8 cellular contexts compared by ENCODE assay signal in the genomic region with DNA sequence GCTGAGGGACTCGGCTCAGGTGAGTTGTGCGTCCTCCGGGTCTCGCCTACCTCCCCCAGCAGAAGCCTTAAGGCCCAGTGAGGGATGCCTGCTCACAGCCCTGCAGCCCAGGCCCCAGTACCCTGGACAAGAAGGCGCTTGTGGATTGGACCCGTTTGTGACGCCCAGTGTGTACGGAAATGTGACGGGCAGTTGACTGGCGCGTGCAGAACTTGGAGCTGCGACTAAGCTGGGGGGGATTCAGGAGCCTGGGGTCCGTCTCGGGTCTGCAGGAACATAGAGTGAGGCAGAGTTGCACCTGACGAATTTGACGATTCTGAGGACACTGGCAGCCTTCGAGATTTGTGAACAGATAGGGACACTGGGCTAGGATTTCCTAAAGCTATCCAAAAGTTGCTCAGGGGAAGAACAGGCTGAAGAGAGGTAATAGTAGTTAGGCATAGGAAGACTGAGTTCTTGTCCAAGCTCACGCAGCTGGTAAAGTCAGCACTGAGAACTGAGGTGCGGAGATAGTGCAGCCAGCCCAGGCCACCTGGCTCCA. TPM values are rescaled to one million over a fixed set of nuclear protein-coding genes. Genes with fewer than 3 reads are reported as not detected.
A peak's percentile ranks its signal among the peaks of the same experiment; 100 is the strongest.
DNase-seq lines count a peak whose midpoint lies in the region; ATAC-seq and TF ChIP-seq lines count a peak whose summit lies in the region.

No MANE protein-coding gene starts in this region.

- H3K56ac ChIP-seq in H9 (ENCODE audit: insufficient read length, low read depth, low read length) = no peak overlapping the region

- H4K20me1 ChIP-seq in H9 (ENCODE audit: control insufficient read depth, insufficient read depth, insufficient read length) = no peaks in the 10 kb centered on the region

- H2AK5ac ChIP-seq in H9 (ENCODE audit: insufficient read length, low read length) = no peak overlapping the region

- H3K9me3 ChIP-seq in H9 (ENCODE audit: control insufficient read depth, low read depth, low read length) (peaks cover 33% of the 10 kb centered on the region), Panc1 (ENCODE audit: control insufficient read depth, insufficient read depth, low read depth, low read length) (peaks cover 52% of the 10 kb centered on the region), skeletal muscle satellite cell (replicated peaks; ENCODE audit: low read length) (peaks cover 30% of the 10 kb centered on the region)

- no peak overlapping the region for H3T11ph ChIP-seq in H9 (ENCODE audit: low read length)

- no peak overlapping the region for H4K5ac ChIP-seq in H9 (ENCODE audit: insufficient read length, low read depth, low read length)

- peak; percentile 65; the same call in 1 of the 2 replicates for ATAC-seq in Panc1
- no peak for ATAC-seq in GM18520 (IDR thresholded peaks at IDR 0.05; ENCODE audit: unreplicated experiment)

- BruUV-seq in Panc1 (replicated peaks; lab: Mats Ljungman, UMichigan) = no TSS peak

- no peak overlapping the region for H2AFZ ChIP-seq in H9 (ENCODE audit: low read length)

- H2BK5ac ChIP-seq in H9 (ENCODE audit: insufficient read length, low read length) = no peak overlapping the region

- H3K36me3 Mint-ChIP-seq in H9 (ENCODE audit: insufficient read depth in 1 of 3, low read depth in 3 of 3) = peaks cover 53 to 60% (median 56%) of the 10 kb centered on the region in 3 experiments

- H2BK12ac ChIP-seq in H9 (ENCODE audit: insufficient read length, low read depth, low read length) = no peak overlapping the region

- H3K4ac ChIP-seq in H9 (ENCODE audit: low read depth, low read length) = no peak overlapping the region

- H3K79me1 ChIP-seq in H9 (ENCODE audit: insufficient read depth, low read depth, low read length, poor library complexity, severe bottlenecking) = peaks cover 25% of the 10 kb centered on the region

- H4K91ac ChIP-seq in H9 (ENCODE audit: insufficient read length, low read depth, low read length) = no peak overlapping the region

- H3K14ac ChIP-seq in H9 (ENCODE audit: insufficient read depth, low read length) = peak overlapping the region; percentile 93

- TF ChIP-seq CTCF in H9 (conservative IDR thresholded peaks at IDR 0.05) = no peak
- TF ChIP-seq CTCF in Panc1 (IDR thresholded peaks at IDR 0.05) = no peak
- no peak for TF ChIP-seq CTCF in fibroblast of pulmonary artery (IDR thresholded peaks at IDR 0.05; ENCODE audit: low read length, missing control alignments)

- DNase-seq in H9 (no peak), Panc1 (ENCODE audit: low read depth, low spot score) (no peak), fibroblast of pulmonary artery (ENCODE audit: low read depth) (no peak), NCI-H1092 treated with DMSO at 0.1 percent for 48 hours (lab: John Stamatoyannopoulos, UW) (no peak), NCI-H1436 treated with DMSO at 0.1 percent for 48 hours (lab: John Stamatoyannopoulos, UW) (no peak)
- DNase-seq in stimulated activated CD4-positive, alpha-beta T cell treated with anti-CD3 and anti-CD28 coated beads, Interleukin-4, amount 100 ng/mL, for 1 hour = no peak

- H3K4me3 ChIP-seq in Panc1 (ENCODE audit: low read depth in 2 of 2, low read length in 2 of 2) (peak overlapping the region; percentile 79 to 87), fibroblast of pulmonary artery (replicated peaks; ENCODE audit: low read depth, low read length) (peak overlapping the region; percentile 94), skeletal muscle satellite cell (ENCODE audit: low read length) (peak overlapping the region; percentile 94)

- H3K23me2 ChIP-seq in H9 (ENCODE audit: insufficient read length, low read depth, low read length, poor library complexity, severe bottlenecking) = peaks cover 7% of the 10 kb centered on the region

- H2BK15ac ChIP-seq in H9 (ENCODE audit: low read depth, low read length) = no peak overlapping the region

- in situ Hi-C loops in Panc1 (cut with HindIII; ENCODE audit: low pct_unique_long_range_greater_than_20kb, low sequenced_read_pairs) = no loop called here

- H3K9ac ChIP-seq in H9 (ENCODE audit: extremely low read depth, insufficient read length, low read length) (peak overlapping the region; percentile 89), skeletal muscle satellite cell (ENCODE audit: low read depth, low read length) (peak overlapping the region; percentile 88)

- H2BK120ac ChIP-seq in H9 (ENCODE audit: low read depth, low read length, poor library complexity, severe bottlenecking) = no peak overlapping the region

- intact Hi-C loops in Panc1 (cut with micrococcal nuclease; ENCODE audit: unreplicated experiment) = no loop called here

- H3K4me1 ChIP-seq in H9 (ENCODE audit: insufficient read depth, low read length) (no peaks in the 10 kb centered on the region), Panc1 (ENCODE audit: control insufficient read depth, insufficient read depth, low read length) (no peaks in the 10 kb centered on the region), skeletal muscle satellite cell (ENCODE audit: control insufficient read depth, insufficient read depth, low read length) (peaks cover 8% of the 10 kb centered on the region)

- H4K8ac ChIP-seq in H9 (replicated peaks; ENCODE audit: insufficient read length, low read depth, low read length) = no peak overlapping the region

- H3K27ac Mint-ChIP-seq in H9 = peak overlapping the region; percentile 41 to 97 (median 97); a peak in 5 of 7 replicates

- peaks cover 33% of the 10 kb centered on the region for H3K27me3 Mint-ChIP-seq in H9 (ENCODE audit: low read depth)

- H3K27me3 ChIP-seq in H9 (ENCODE audit: insufficient read depth, low read length) = no peaks in the 10 kb centered on the region; the same call in 1 of the 2 replicates
- no peaks in the 10 kb centered on the region for H3K27me3 ChIP-seq in Panc1 (ENCODE audit: control insufficient read depth, insufficient read depth, low read length)
- no peaks in the 10 kb centered on the region for H3K27me3 ChIP-seq in skeletal muscle satellite cell (ENCODE audit: control insufficient read depth, insufficient read depth, low read length)

- peak overlapping the region; percentile 98 for H3K4me3 Mint-ChIP-seq in H9

- peaks cover 51 to 60% of the 10 kb centered on the region in 2 experiments for H3K9me3 Mint-ChIP-seq in H9

- CTCF ChIA-PET in Panc1 (lab: Charles Lee) = interaction anchor here (0.5 to 0.6 kb wide), 2 partner anchors 7 to 50 kb away, joined by 3 read pairs; partner anchors contain the start of gene ZNF211

- POLR2A ChIA-PET in Panc1 (lab: Charles Lee) = interaction anchor here (0.9 kb wide), 1 partner anchor 234 kb away, joined by 5 read pairs; the partner anchor contains the start of gene ZNF417

- peaks cover 14 to 16% of the 10 kb centered on the region in 2 experiments for H3K4me1 Mint-ChIP-seq in H9

- H3K18ac ChIP-seq in H9 (ENCODE audit: insufficient read length, low read depth, low read length) = peak overlapping the region; percentile 42

- peak overlapping the region; percentile 94 for H3K4me2 ChIP-seq in H9 (ENCODE audit: insufficient read depth, insufficient read length, low read length)
- H3K4me2 ChIP-seq in skeletal muscle satellite cell (ENCODE audit: low read length) = peak overlapping the region; percentile 94

- H3K23ac ChIP-seq in H9 (ENCODE audit: insufficient read length, low read depth, low read length) = no peak overlapping the region

- H3K27ac ChIP-seq in H9 (ENCODE audit: insufficient read length, low read depth, low read length) (no peak overlapping the region), Panc1 (ENCODE audit: low read length) (peak overlapping the region; percentile 80)

- WGBS in H9 (ENCODE audit: extremely low coverage, insufficient read length, low lambda C conversion rate) = no CpG with 5 or more reads among the region's 19 CpGs

- 0 out of 2 replicates have a peak, but pooled peaks cover 6% of the 10 kb centered on the region for H3K36me3 ChIP-seq in Panc1 (ENCODE audit: control insufficient read depth, insufficient read depth, low read length)
- peaks cover 32% of the 10 kb centered on the region for H3K36me3 ChIP-seq in skeletal muscle satellite cell (ENCODE audit: insufficient read depth, low read length)

- H2BK20ac ChIP-seq in H9 (ENCODE audit: low read depth, low read length, poor library complexity, severe bottlenecking) = no peak overlapping the region

- peaks cover 48% of the 10 kb centered on the region; the same call in 1 of the 2 replicates for H3K79me2 ChIP-seq in H9 (ENCODE audit: insufficient read depth, low read length)

RNA-seq across cellular contexts. Expression of gene ZNF551, which starts 0.5 kb away (rescaled TPM):
- total RNA-seq in H9 (2021) (28.7 and 30.6 TPM in 2 replicates), Panc1 (2021; ENCODE audit: unreplicated experiment) (11.0 TPM)
- polyA plus RNA-seq in Panc1 (2012; ENCODE audit: insufficient read length) = 3.5 TPM
- total RNA-seq in skeletal muscle satellite cell (2012; rRNA removed) = 8.1 and 10.5 TPM in 2 replicates

RNA-seq across cellular contexts. Expression of gene ZSCAN4, which starts 13.6 kb away (rescaled TPM):
- total RNA-seq in H9 (2021) = not detected in 2 replicates
- not detected for total RNA-seq in Panc1 (2021; ENCODE audit: unreplicated experiment)
- polyA plus RNA-seq in Panc1 (2012; ENCODE audit: insufficient read length) = not detected
- not detected in 2 replicates for total RNA-seq in skeletal muscle satellite cell (2012; rRNA removed)

RNA-seq across cellular contexts. Expression of gene ZNF154, which starts 26.7 kb away (rescaled TPM):
- total RNA-seq in H9 (2021) (17.6 and 18.7 TPM in 2 replicates), Panc1 (2021; ENCODE audit: unreplicated experiment) (not detected)
- 0.12 TPM for polyA plus RNA-seq in Panc1 (2012; ENCODE audit: insufficient read length)
- 0.66 and 1.5 TPM in 2 replicates for total RNA-seq in skeletal muscle satellite cell (2012; rRNA removed)

RNA-seq across cellular contexts. Expression of gene ZNF671, which starts 45.1 kb away (rescaled TPM):
- 9.0 and 9.3 TPM in 2 replicates for total RNA-seq in H9 (2021)
- not detected for total RNA-seq in Panc1 (2021; ENCODE audit: unreplicated experiment)
- polyA plus RNA-seq in Panc1 (2012; ENCODE audit: insufficient read length) = 0.59 TPM
- 5.7 and 6.6 TPM in 2 replicates for total RNA-seq in skeletal muscle satellite cell (2012; rRNA removed)

RNA-seq across cellular contexts. Expression of gene ZNF211, which starts 49.3 kb away (rescaled TPM):
- total RNA-seq in H9 (2021) = 12.9 and 14.8 TPM in 2 replicates
- 13.9 TPM for total RNA-seq in Panc1 (2021; ENCODE audit: unreplicated experiment)
- 8.0 TPM for polyA plus RNA-seq in Panc1 (2012; ENCODE audit: insufficient read length)
- total RNA-seq in skeletal muscle satellite cell (2012; rRNA removed) = 5.2 and 6.6 TPM in 2 replicates

Comparison
In these comparisons a context has a peak if more than half of its experiments do, and no peak if none do; other contexts are left out.
1. RNA of gene ZNF154, which starts 26.7 kb away (total RNA-seq): 17.6 to 18.7 TPM in H9; not detected in Panc1 (single experiment); every median in the first group is over 10 times any median in the second.
2. Peak in every context shown above with its lines, with median percentiles within 50 percentile points of each other: H3K4me3 ChIP-seq.